Comparison of ENCODE assay signal across 8 cellular contexts in the genomic region with DNA sequence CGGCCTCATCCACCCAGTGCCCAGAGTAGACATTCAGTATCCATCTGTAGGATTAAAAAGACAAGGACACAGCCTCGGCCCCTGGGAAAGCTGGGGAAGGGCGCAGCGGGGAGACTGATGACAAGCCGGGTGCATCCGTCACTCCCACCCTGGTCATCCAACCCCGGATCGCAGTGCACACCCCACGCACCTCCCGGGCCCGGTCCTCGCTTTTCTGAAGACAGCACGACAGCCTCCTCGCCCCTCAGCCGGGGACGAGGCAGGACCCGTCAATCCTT. TPM values are rescaled to one million over a fixed set of nuclear protein-coding genes. Genes with fewer than 3 reads are reported as not detected.
DNase-seq lines count a peak whose midpoint lies in the region; ATAC-seq and TF ChIP-seq lines count a peak whose summit lies in the region.

No MANE protein-coding gene starts in this region.

- no peaks in the 10 kb centered on the region for H3K9me3 ChIP-seq in thyroid gland

- no peak for TF ChIP-seq POLR2A in thyroid gland (IDR thresholded peaks at IDR 0.05)

- no peak for DNase-seq in GM12865 (ENCODE audit: low read depth)
- DNase-seq in RKO (ENCODE audit: low spot score) = peak; percentile 45
- no peak for DNase-seq in cardiac fibroblast (ENCODE audit: low read depth in 2 of 2)
- DNase-seq in lung microvascular endothelial cell (ENCODE audit: low read depth in 2 of 2) = peak; percentile 26 to 37
- DNase-seq in thyroid gland = peak; percentile 13 to 24
- DNase-seq in DMS153 treated with DMSO at 0.1 percent for 48 hours (lab: John Stamatoyannopoulos, UW; ENCODE audit: unreplicated experiment) = no peak
- no peak for DNase-seq in activated CD4-positive, CD25-positive, alpha-beta regulatory T cell (lab: John Stamatoyannopoulos, UW)

- peak overlapping the region; percentile 83 for H3K4me3 ChIP-seq in GM12865 (ENCODE audit: low read depth, low read length)
- peak overlapping the region; percentile 94 for H3K4me3 ChIP-seq in cardiac fibroblast (replicated peaks in 1 of 2; ENCODE audit: low read depth in 2 of 2, low read length in 2 of 2)
- H3K4me3 ChIP-seq in thyroid gland (replicated peaks in 1 of 3) = peak overlapping the region; percentile 57 to 78 (median 66)

- H3K27me3 ChIP-seq in thyroid gland = no peaks in the 10 kb centered on the region

- ATAC-seq in GM18861 (IDR thresholded peaks at IDR 0.05; ENCODE audit: unreplicated experiment) = no peak

- peaks cover 25 to 26% of the 10 kb centered on the region in 2 donors for H3K4me1 ChIP-seq in thyroid gland

- intact Hi-C loops in thyroid gland (cut with DNase I) = no loop called here

- 0 to 2% methylated on average over 2 to 17 of the region's 17 CpGs for WGBS in thyroid gland, 2 donors

- peak overlapping the region in 2 of 3 donors; percentile 94 to 98 for H3K27ac ChIP-seq in thyroid gland

- no peak for TF ChIP-seq CTCF in GM12865 (IDR thresholded peaks at IDR 0.05; ENCODE audit: insufficient read depth, low read depth, low read length, missing control alignments)
- no peak for TF ChIP-seq CTCF in cardiac fibroblast (IDR thresholded peaks at IDR 0.05; ENCODE audit: low read depth, low read length)
- TF ChIP-seq CTCF in thyroid gland (IDR thresholded peaks at IDR 0.05) = no peak

- no peaks in the 10 kb centered on the region for H3K36me3 ChIP-seq in thyroid gland

RNA-seq across cellular contexts. Expression of gene FCHSD2, which starts 1.1 kb away (rescaled TPM):
- total RNA-seq in lung microvascular endothelial cell (13.7 and 15.9 TPM in 2 replicates), thyroid gland (10 to 100 TPM; 13.5 to 21.7 (median 16.9) TPM)

Comparison
In these comparisons a context has a peak if more than half of its experiments do, and no peak if none do; other contexts are left out.
1. DNase-seq: peak in RKO (single experiment), lung microvascular endothelial cell (2 of 2) and thyroid gland (2 of 2); none in GM12865 (single experiment), cardiac fibroblast (0 of 2), DMS153 treated with DMSO at 0.1 percent for 48 hours (single experiment) and activated CD4-positive, CD25-positive, alpha-beta regulatory T cell (0 of 4).
2. Peak in every context shown above with its lines, with median percentiles within 50 percentile points of each other: H3K4me3 ChIP-seq.